8 cellular contexts compared by ENCODE assay signal in the genomic region with DNA sequence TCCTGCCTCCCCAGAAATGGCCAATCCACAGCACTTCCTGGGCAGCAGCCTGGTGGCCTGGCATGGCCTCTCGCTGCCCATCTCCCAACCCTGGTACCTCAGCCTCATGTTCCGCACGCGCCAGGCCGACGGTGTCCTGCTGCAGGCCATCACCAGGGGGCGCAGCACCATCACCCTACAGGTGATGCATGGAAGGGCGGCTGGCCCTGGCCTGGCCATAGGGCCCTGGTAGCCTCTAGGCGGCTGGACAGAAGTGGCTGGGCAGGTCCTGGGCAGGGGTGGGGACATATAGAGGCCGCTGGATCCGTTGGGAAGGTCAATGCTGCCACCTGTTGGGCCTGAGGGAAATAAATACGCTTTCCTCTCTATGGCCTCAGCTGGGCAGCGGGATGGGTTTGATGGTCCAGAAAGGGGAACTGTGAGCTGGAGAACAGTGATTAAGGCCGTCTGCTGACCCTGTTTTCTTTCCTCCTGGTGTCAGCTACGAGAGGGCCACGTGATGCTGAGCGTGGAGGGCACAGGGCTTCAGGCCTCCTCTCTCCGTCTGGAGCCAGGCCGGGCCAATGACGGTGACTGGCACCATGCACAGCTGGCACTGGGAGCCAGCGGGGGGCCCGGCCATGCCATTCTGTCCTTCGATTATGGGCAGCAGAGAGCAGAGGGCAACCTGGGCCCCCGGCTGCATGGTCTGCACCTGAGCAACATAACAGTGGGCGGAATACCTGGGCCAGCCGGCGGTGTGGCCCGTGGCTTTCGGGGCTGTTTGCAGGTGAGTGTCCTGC. TPM values are rescaled to one million over a fixed set of nuclear protein-coding genes. Genes with fewer than 3 reads are reported as not detected.
DNase-seq lines count a peak whose midpoint lies in the region; ATAC-seq and TF ChIP-seq lines count a peak whose summit lies in the region.

No MANE protein-coding gene starts in this region.

- intact Hi-C loops in posterior vena cava (cut with DNase I): loop anchor here (1.0 to 10.0 kb wide), 3 partner anchors 49 to 271 kb away; partner anchors contain the start of gene GPR61 (in 1 of the 2)

- H3K36me3 Mint-ChIP-seq in activated naive CD8-positive, alpha-beta T cell: no peaks in the 10 kb centered on the region
- no peaks in the 10 kb centered on the region for H3K36me3 Mint-ChIP-seq in glutamatergic neuron (ENCODE audit: unreplicated experiment)

- no peaks in the 10 kb centered on the region for H3K27me3 Mint-ChIP-seq in activated naive CD8-positive, alpha-beta T cell
- peaks cover 1% of the 10 kb centered on the region for H3K27me3 Mint-ChIP-seq in glutamatergic neuron (ENCODE audit: unreplicated experiment)

- H3K4me3 ChIP-seq in AG09309 (ENCODE audit: control insufficient read depth, low read depth, low read length): no peak overlapping the region

- H3K27ac Mint-ChIP-seq in activated naive CD8-positive, alpha-beta T cell: peak overlapping the region; percentile 81
- peak overlapping the region; percentile 52 for H3K27ac Mint-ChIP-seq in glutamatergic neuron (ENCODE audit: unreplicated experiment)

- no peaks in the 10 kb centered on the region for H3K9me3 Mint-ChIP-seq in activated naive CD8-positive, alpha-beta T cell (ENCODE audit: low read depth)
- H3K9me3 Mint-ChIP-seq in glutamatergic neuron (ENCODE audit: unreplicated experiment): peaks cover 4% of the 10 kb centered on the region

- TF ChIP-seq CTCF in AG09309 (IDR thresholded peaks at IDR 0.05; ENCODE audit: control insufficient read depth, insufficient read depth, low read depth, low read length, missing control alignments) (peak; percentile 100), glutamatergic neuron (IDR thresholded peaks at IDR 0.05; ENCODE audit: partially characterized antibody, unreplicated experiment) (peak; percentile 99)

- DNase-seq in AG09309 (ENCODE audit: low read depth) (no peak), HT-29 (ENCODE audit: low spot score) (peak; percentile 99), SW480 (ENCODE audit: low spot score) (peak; percentile 85), glutamatergic neuron (peak; percentile 93), posterior vena cava (ENCODE audit: low spot score) (peak; percentile 94), ureter (ENCODE audit: low spot score) (peak; percentile 85)

- ATAC-seq in GM18907 (IDR thresholded peaks at IDR 0.05; ENCODE audit: unreplicated experiment): peak; percentile 75

- H3K4me3 Mint-ChIP-seq in activated naive CD8-positive, alpha-beta T cell: no peak overlapping the region
- H3K4me3 Mint-ChIP-seq in glutamatergic neuron (ENCODE audit: unreplicated experiment): no peak overlapping the region

- peaks cover 2% of the 10 kb centered on the region for H3K4me1 Mint-ChIP-seq in activated naive CD8-positive, alpha-beta T cell (ENCODE audit: low read depth)
- H3K4me1 Mint-ChIP-seq in glutamatergic neuron (ENCODE audit: low read depth, unreplicated experiment): peaks cover 12% of the 10 kb centered on the region

RNA-seq across cellular contexts. Expression of gene CELSR2, which starts 14.4 kb away (rescaled TPM):
- total RNA-seq in HT-29 (2014; rRNA removed; shearing (Covaris generic)): 1.1 and 1.4 TPM in 2 replicates
- total RNA-seq in glutamatergic neuron (ENCODE audit: unreplicated experiment) (181 TPM), posterior vena cava (1 to 10 TPM; 2.8 to 3.3 TPM), ureter (19.2 TPM)

RNA-seq across cellular contexts. Expression of gene PSRC1, which starts 19.2 kb away (rescaled TPM):
- 54.6 and 61.1 TPM in 2 replicates for total RNA-seq in HT-29 (2014; rRNA removed; shearing (Covaris generic))
- total RNA-seq in glutamatergic neuron (ENCODE audit: unreplicated experiment) (13.9 TPM), posterior vena cava (1 to 10 TPM; 1.7 to 2.2 TPM), ureter (3.1 TPM)

RNA-seq across cellular contexts. Expression of gene MYBPHL, which starts 43.0 kb away (rescaled TPM):
- 0.13 TPM in 1 of 2 replicates, not detected in the other for total RNA-seq in HT-29 (2014; rRNA removed; shearing (Covaris generic))
- 0.64 TPM for total RNA-seq in glutamatergic neuron (ENCODE audit: unreplicated experiment)
- total RNA-seq in posterior vena cava: under 1 TPM in 1 of 2 donors, not detected in 1; 0.29 TPM
- total RNA-seq in ureter: not detected

RNA-seq across cellular contexts. Expression of gene SARS1, which starts 50.1 kb away (rescaled TPM):
- total RNA-seq in HT-29 (2014; rRNA removed; shearing (Covaris generic)): 109 and 125 TPM in 2 replicates
- 555 TPM for total RNA-seq in glutamatergic neuron (ENCODE audit: unreplicated experiment)
- total RNA-seq in posterior vena cava: 100 to 1,000 TPM; 131 to 132 TPM
- total RNA-seq in ureter: 239 TPM
